Comparison of ENCODE assay signal across 1 cellular context in genomic region chr12:31326689-31327659, GRCh38.
TF ChIP-seq lines count a peak whose summit lies in the region.

No MANE protein-coding gene starts in this region.

TF ChIP-seq in A549, 52 proteins besides CTCF, POLR2A, EP300 and RAD21 (continued from another document):
- TF ChIP-seq HDAC2 (IDR thresholded peaks at IDR 0.05) (no peak), CHD2 (IDR thresholded peaks at IDR 0.05; ENCODE audit: low read length, partially characterized antibody) (no peak), JUNB (IDR thresholded peaks at IDR 0.05) (no peak), FOSL2 (IDR thresholded peaks at IDR 0.05) (no peak), FOSL2 (CRISPR knock-in tag; IDR thresholded peaks at IDR 0.05) (no peak), MYC (IDR thresholded peaks at IDR 0.05; ENCODE audit: borderline replicate concordance, low read length) (no peak), JUN (IDR thresholded peaks at IDR 0.05) (no peak), E2F6 (IDR thresholded peaks at IDR 0.05; ENCODE audit: borderline replicate concordance, low read depth) (no peak), RFX5 (IDR thresholded peaks at IDR 0.05) (no peak), HEYL (CRISPR knock-in tag; IDR thresholded peaks at IDR 0.05) (no peak), MAFK (IDR thresholded peaks at IDR 0.05; ENCODE audit: partially characterized antibody) (no peak), CHD4 (IDR thresholded peaks at IDR 0.05; ENCODE audit: borderline replicate concordance) (no peak)
